ENCODE assay signal across 1 cellular context in the genomic region with DNA sequence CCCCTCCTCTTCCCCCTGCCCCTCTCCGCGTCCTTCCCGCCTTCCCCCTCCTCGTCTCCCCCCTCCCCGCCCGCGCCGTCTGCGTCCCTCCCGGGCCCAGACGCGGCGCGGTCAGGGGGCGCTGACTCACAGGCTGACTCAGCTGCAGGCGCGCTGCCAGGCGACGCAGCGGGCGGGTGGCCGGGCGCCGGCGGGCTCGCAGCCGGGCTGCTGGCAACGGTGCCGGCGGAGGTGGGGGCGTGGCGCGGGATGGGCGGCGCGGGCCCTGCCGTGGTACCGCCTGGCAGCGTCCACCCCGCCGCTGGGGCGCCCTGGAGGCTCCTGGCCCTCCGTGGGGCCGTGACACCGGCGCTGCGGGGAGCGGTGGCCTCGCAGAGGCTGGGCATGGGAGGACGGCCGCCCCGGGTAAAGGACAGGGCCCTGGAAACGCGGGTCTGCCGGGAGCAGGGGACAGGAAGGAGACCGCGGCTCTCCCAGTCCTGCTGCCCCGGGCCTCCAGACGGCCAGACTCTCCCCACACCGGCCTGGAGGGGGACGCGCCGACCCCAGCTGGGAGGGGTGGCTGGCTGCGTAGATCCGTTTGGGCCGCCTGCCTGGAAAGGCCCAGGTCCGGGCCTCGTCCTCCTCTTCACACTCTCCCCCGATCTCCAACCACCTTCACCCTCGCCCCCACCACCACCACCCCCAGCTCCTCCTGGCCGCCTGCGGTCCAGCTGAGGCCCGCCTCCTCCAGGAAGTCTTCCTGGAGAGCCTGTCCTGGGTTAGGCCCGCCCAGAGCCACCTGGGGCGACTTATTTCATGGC.
TF ChIP-seq lines count a peak whose summit lies in the region.

No MANE protein-coding gene starts in this region.

TF ChIP-seq in GM12878, 131 proteins besides CTCF, POLR2A, EP300 and RAD21 (continued from another document and continues in another):
- TF ChIP-seq ZNF687 (IDR thresholded peaks at IDR 0.05) (no peak), CBFB (IDR thresholded peaks at IDR 0.05; ENCODE audit: low read depth) (no peak), GATAD2B (conservative IDR thresholded peaks at IDR 0.05; ENCODE audit: low read depth) (peak; percentile 81), DPF2 (IDR thresholded peaks at IDR 0.05) (peak; percentile 64; the same call in 1 of the 2 replicates), SIX5 (IDR thresholded peaks at IDR 0.05; ENCODE audit: low read depth, low read length, severe bottlenecking) (no peak), E2F4 (IDR thresholded peaks at IDR 0.05; ENCODE audit: low read depth, low read length) (no peak), E4F1 (IDR thresholded peaks at IDR 0.05; ENCODE audit: borderline replicate concordance, partially characterized antibody) (no peak), HDAC6 (IDR thresholded peaks at IDR 0.05; ENCODE audit: unreplicated experiment) (no peak), BCL3 (IDR thresholded peaks at IDR 0.05; ENCODE audit: borderline replicate concordance, insufficient read depth, low read depth, low read length, poor library complexity, severe bottlenecking) (no peak), KLF5 (IDR thresholded peaks at IDR 0.05; ENCODE audit: partially characterized antibody) (no peak), BCL11A (IDR thresholded peaks at IDR 0.05; ENCODE audit: low read depth, low read length) (no peak), CBX5 (IDR thresholded peaks at IDR 0.05; ENCODE audit: low read depth) (no peak), YY1 (IDR thresholded peaks at IDR 0.05; ENCODE audit: low read depth, low read length) (0 out of 2 replicates have a peak, but pooled peaks have one; percentile 18), EZH2 (IDR thresholded peaks at IDR 0.05; ENCODE audit: borderline replicate concordance, control insufficient read depth, low read depth, low read length) (no peak), TBL1XR1 (IDR thresholded peaks at IDR 0.05; ENCODE audit: low read depth, low read length) (no peak), ZNF217 (IDR thresholded peaks at IDR 0.05) (no peak), POLR2AphosphoS2 (IDR thresholded peaks at IDR 0.05; ENCODE audit: low read depth, low read length) (no peak), SUZ12 (IDR thresholded peaks at IDR 0.05; ENCODE audit: unreplicated experiment) (no peak), IKZF2 (IDR thresholded peaks at IDR 0.05) (no peak), SMAD5 (IDR thresholded peaks at IDR 0.05; ENCODE audit: low read depth) (no peak), BHLHE40 (IDR thresholded peaks at IDR 0.05; ENCODE audit: borderline replicate concordance in 1 of 2, low read depth in 2 of 2, low read length in 1 of 2) (peak in 1 of 2 experiments; percentile 64; a peak in 2 of 4 replicates), KDM1A (IDR thresholded peaks at IDR 0.05; ENCODE audit: borderline replicate concordance) (no peak), POLR2AphosphoS5 (IDR thresholded peaks at IDR 0.05; ENCODE audit: low read length) (no peak), SMAD1 (IDR thresholded peaks at IDR 0.05; ENCODE audit: low read depth, partially characterized antibody) (no peak), FOS (IDR thresholded peaks at IDR 0.05; ENCODE audit: borderline replicate concordance, extremely low read depth, insufficient read length) (no peak), NR2F1 (conservative IDR thresholded peaks at IDR 0.05) (peak; percentile 49; the same call in 1 of the 2 replicates), SIN3A (IDR thresholded peaks at IDR 0.05; ENCODE audit: low read depth, low read length) (no peak), MEF2B (IDR thresholded peaks at IDR 0.05; ENCODE audit: partially characterized antibody, poor library complexity, severe bottlenecking) (no peak), CBX3 (IDR thresholded peaks at IDR 0.05; ENCODE audit: borderline replicate concordance, low read depth) (no peak), IKZF1 (conservative IDR thresholded peaks at IDR 0.05) (peak; percentile 57), USF2 (IDR thresholded peaks at IDR 0.05; ENCODE audit: borderline replicate concordance, low read depth, low read length) (no peak), NFXL1 (IDR thresholded peaks at IDR 0.05; ENCODE audit: borderline replicate concordance) (no peak), MEF2A (IDR thresholded peaks at IDR 0.05; ENCODE audit: insufficient read depth, low read depth, low read length) (no peak), KAT2A (conservative IDR thresholded peaks at IDR 0.05; ENCODE audit: control insufficient read depth, low read depth, low read length) (no peak), SRF (IDR thresholded peaks at IDR 0.05; ENCODE audit: low read depth in 2 of 2, low read length in 2 of 2) (0 out of 4 replicates have a peak, but pooled peaks of 1 of the 2 experiments have one; percentile 49), TCF12 (IDR thresholded peaks at IDR 0.05; ENCODE audit: low read depth, low read length) (no peak), NR2C1 (IDR thresholded peaks at IDR 0.05) (no peak), EGR1 (IDR thresholded peaks at IDR 0.05; ENCODE audit: borderline replicate concordance in 1 of 2, low read depth in 2 of 2, low read length in 2 of 2) (0 out of 3 replicates have a peak, but pooled peaks of 1 of the 2 experiments have one; percentile 13), HSF1 (IDR thresholded peaks at IDR 0.05; ENCODE audit: low read depth, low read length) (no peak), SUPT20H (IDR thresholded peaks at IDR 0.05; ENCODE audit: borderline replicate concordance, control insufficient read depth, low read depth, low read length) (no peak)
- TF ChIP-seq, protein P1, sequence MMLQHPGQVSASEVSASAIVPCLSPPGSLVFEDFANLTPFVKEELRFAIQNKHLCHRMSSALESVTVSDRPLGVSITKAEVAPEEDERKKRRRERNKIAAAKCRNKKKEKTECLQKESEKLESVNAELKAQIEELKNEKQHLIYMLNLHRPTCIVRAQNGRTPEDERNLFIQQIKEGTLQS (IDR thresholded peaks at IDR 0.05; ENCODE audit: borderline replicate concordance, extremely low read depth, low read depth, low read length) = no peak
- TF ChIP-seq, protein P2, sequence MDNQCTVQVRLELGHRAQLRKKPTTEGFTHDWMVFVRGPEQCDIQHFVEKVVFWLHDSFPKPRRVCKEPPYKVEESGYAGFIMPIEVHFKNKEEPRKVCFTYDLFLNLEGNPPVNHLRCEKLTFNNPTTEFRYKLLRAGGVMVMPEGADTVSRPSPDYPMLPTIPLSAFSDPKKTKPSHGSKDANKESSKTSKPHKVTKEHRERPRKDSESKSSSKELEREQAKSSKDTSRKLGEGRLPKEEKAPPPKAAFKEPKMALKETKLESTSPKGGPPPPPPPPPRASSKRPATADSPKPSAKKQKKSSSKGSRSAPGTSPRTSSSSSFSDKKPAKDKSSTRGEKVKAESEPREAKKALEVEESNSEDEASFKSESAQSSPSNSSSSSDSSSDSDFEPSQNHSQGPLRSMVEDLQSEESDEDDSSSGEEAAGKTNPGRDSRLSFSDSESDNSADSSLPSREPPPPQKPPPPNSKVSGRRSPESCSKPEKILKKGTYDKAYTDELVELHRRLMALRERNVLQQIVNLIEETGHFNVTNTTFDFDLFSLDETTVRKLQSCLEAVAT (IDR thresholded peaks at IDR 0.05) = no peak
- TF ChIP-seq, protein P3, sequence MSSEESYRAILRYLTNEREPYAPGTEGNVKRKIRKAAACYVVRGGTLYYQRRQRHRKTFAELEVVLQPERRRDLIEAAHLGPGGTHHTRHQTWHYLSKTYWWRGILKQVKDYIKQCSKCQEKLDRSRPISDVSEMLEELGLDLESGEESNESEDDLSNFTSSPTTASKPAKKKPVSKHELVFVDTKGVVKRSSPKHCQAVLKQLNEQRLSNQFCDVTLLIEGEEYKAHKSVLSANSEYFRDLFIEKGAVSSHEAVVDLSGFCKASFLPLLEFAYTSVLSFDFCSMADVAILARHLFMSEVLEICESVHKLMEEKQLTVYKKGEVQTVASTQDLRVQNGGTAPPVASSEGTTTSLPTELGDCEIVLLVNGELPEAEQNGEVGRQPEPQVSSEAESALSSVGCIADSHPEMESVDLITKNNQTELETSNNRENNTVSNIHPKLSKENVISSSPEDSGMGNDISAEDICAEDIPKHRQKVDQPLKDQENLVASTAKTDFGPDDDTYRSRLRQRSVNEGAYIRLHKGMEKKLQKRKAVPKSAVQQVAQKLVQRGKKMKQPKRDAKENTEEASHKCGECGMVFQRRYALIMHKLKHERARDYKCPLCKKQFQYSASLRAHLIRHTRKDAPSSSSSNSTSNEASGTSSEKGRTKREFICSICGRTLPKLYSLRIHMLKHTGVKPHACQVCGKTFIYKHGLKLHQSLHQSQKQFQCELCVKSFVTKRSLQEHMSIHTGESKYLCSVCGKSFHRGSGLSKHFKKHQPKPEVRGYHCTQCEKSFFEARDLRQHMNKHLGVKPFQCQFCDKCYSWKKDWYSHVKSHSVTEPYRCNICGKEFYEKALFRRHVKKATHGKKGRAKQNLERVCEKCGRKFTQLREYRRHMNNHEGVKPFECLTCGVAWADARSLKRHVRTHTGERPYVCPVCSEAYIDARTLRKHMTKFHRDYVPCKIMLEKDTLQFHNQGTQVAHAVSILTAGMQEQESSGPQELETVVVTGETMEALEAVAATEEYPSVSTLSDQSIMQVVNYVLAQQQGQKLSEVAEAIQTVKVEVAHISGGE (CRISPR knock-in tag; IDR thresholded peaks at IDR 0.05) = no peak
